In genomic region chr18:25225152-25225551, GRCh38 we compare ENCODE assay signal across 11 cellular contexts.
"Had no signal": no experiment of that assay in that cellular context is flagged by ENCODE, and none has a peak within 500 bp of the region (broad histone marks: within the 10 kb centered on the region; RNA-seq: fewer than 3 reads in every experiment).

No MANE protein-coding gene starts in this region.

- H3K4me3 ChIP-seq: heart left ventricle, spleen had no signal

- DNase-seq: activated CD4-positive, alpha-beta T cell treated with anti-CD3 and anti-CD28 coated beads for 48 hours; activated CD8-positive, alpha-beta memory T cell treated with anti-CD3 and anti-CD28 coated beads for 24 hours; brain microvascular endothelial cell; foreskin keratinocyte; spleen; stimulated activated CD4-positive, alpha-beta T cell treated with anti-CD3 and anti-CD28 coated beads, Interleukin-1b, Interleukin-23, amount 100 ng/mL, for 48 hours; stimulated activated naive CD4-positive, alpha-beta T cell; trophoblast cell had no signal

- H3K9me3 ChIP-seq: heart left ventricle, spleen had no signal

- ATAC-seq: foreskin keratinocyte, WTC11 had no signal

- H3K4me1 ChIP-seq: foreskin keratinocyte had no signal

- FAIRE-seq: islet of Langerhans had no signal

- H3K27ac ChIP-seq: brain microvascular endothelial cell, foreskin keratinocyte, heart left ventricle, spleen had no signal

- H3K27me3 ChIP-seq: brain microvascular endothelial cell, foreskin keratinocyte, heart left ventricle, spleen had no signal

- H3K36me3 ChIP-seq: brain microvascular endothelial cell had no signal
